ENCODE assay signal across 1 cellular context in the genomic region with DNA sequence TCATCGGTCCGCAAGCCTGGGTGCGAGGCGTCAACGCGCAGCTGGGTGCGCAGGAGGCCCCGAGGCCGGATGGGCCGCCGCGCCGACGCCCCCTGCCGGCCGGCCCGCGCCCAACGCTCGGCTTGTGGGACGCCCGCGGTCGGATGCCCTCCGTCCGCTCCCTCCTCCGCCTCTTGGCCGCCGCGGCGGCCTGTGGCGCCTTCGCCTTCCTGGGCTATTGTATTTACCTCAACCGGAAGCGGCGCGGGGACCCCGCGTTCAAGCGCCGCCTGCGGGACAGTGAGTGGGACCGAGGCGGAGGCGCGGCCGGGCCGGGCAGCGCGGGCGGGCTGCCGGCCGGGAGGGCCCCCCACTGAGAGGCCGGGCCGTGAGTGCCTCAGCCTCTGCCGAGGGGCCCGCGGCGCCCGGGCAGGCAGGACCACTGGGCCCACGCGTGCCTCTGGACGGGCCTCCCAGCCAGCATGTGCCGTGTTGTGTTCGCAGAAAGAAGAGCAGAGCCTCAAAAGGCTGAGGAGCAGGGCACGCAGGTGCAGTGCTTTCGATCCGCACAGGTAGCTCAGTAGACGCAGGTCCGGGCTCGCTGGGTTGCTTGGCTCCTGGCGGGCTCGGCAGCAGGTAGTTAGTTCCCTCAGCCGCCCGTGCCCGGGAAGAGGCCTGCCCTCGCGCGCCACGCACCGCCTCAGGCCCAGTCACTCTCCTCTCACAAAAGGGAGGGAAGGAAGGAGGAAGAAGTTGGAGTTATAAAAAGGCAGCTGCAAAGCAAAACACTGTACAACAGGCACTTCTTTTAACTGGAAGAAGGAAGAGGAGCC.
TF ChIP-seq lines count a peak whose summit lies in the region.

A gene (plus strand): TSS at position 116 of the 812 bp plus-strand sequence. CDS start 28 bp downstream, at position 144.

TF ChIP-seq in A549, 52 proteins besides CTCF, POLR2A, EP300 and RAD21 (continued from another document):
- TF ChIP-seq, protein P1, sequence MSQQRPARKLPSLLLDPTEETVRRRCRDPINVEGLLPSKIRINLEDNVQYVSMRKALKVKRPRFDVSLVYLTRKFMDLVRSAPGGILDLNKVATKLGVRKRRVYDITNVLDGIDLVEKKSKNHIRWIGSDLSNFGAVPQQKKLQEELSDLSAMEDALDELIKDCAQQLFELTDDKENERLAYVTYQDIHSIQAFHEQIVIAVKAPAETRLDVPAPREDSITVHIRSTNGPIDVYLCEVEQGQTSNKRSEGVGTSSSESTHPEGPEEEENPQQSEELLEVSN (IDR thresholded peaks at IDR 0.05; ENCODE audit: borderline replicate concordance, low read depth) = peak; percentile 92
- TF ChIP-seq HOXB13 (CRISPR knock-in tag; IDR thresholded peaks at IDR 0.05; ENCODE audit: low read depth) (peak; percentile 58; the same call in 1 of the 2 replicates), TP53 (CRISPR knock-in tag; IDR thresholded peaks at IDR 0.05) (no peak), NR3C1 (IDR thresholded peaks at IDR 0.05) (no peak)
TF ChIP-seq in A549: peak in this region for 6.
